8 cellular contexts compared by ENCODE assay signal in the genomic region with DNA sequence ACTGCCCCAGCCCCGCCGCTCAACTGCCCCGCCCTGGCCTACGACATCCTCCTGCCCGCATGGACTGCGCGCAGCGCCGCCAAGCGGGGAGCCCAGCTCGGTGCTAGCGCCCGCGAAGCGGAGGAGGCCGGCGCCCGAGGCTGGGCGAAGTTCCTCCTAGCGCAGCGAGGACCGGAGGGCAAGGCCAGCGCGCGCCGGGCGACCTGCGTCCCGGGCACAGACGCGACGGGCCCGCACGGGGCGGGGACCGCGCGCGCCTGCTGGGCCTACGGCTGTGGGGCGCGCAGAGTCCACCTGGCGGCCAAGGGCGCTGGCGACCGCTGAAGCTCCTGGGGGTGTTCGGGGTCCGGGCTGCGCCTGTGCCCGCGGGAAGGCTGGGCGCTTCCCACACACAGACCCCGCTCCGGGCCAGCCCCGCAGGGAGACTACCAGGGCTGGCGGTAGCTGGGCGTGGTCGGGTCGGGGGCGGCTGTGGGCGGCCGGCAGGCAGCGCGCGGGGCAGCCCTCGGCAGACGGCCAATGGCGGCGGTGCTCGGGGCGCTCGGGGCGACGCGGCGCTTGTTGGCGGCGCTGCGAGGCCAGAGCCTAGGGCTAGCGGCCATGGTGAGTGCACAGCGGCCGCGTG. TPM values are rescaled to one million over a fixed set of nuclear protein-coding genes. Genes with fewer than 3 reads are reported as not detected.
DNase-seq lines count a peak whose midpoint lies in the region; ATAC-seq and TF ChIP-seq lines count a peak whose summit lies in the region.

Gene PCBD2, plus strand, starts transcription at position 511 of the 625 bp plus-strand sequence. Its CDS starts 9 bp downstream, at position 520.

- H3K4me3 ChIP-seq in LNCaP clone FGC (ENCODE audit: low read depth, low read length): peak within 1 kb of the TSS; percentile 81

- no peaks in the 10 kb centered on the region for H3K36me3 ChIP-seq in ES-I3 (ENCODE audit: insufficient read depth, low read length)

- peak; percentile 91 for TF ChIP-seq CTCF in LNCaP clone FGC (IDR thresholded peaks at IDR 0.05; ENCODE audit: control insufficient read depth, extremely low read depth, insufficient read depth)

- H3K9ac ChIP-seq in ES-I3 (ENCODE audit: low read depth, low read length): peak within 1 kb of the TSS; percentile 95

- DNase-seq in H4 (ENCODE audit: low spot score) (peak; percentile 88), LNCaP clone FGC (ENCODE audit: low read depth) (peak; percentile 73), RPMI8226 (peak; percentile 96), fibroblast of peridontal ligament (ENCODE audit: extremely low read depth) (peak; percentile 78)
- peak; percentile 84 to 86 for DNase-seq in activated T-helper 1 cell treated with anti-CD3 and anti-CD28 coated beads, Interleukin-2, amount 50 U/mL, for 16 hours (ENCODE audit: low read depth in 1 of 2, low spot score in 1 of 2)
- peak; percentile 94 for DNase-seq in natural killer cell treated with Interleukin-12 subunit alpha and Interleukin-12 subunit beta and Interleukin-15 and Interleukin-18, amount 100 ng/mL, for 72 hours (ENCODE audit: low spot score)
- peak; percentile 91 for DNase-seq in stimulated activated naive CD4-positive, alpha-beta T cell treated with Interleukin-2 at 50 U/mL for 16 hours (lab: John Stamatoyannopoulos, UW)

- H3K4me1 Mint-ChIP-seq in natural killer cell treated with Interleukin-12 subunit alpha and Interleukin-12 subunit beta and Interleukin-15 and Interleukin-18, amount 100 ng/mL, for 72 hours (ENCODE audit: low read depth in 2 of 2): peaks cover 0 to 5% of the 10 kb centered on the region in 2 donors

- H3K27ac Mint-ChIP-seq in natural killer cell treated with Interleukin-12 subunit alpha and Interleukin-12 subunit beta and Interleukin-15 and Interleukin-18, amount 100 ng/mL, for 72 hours: peak within 1 kb of the TSS; percentile 89 to 95

- H3K9me3 Mint-ChIP-seq in natural killer cell treated with Interleukin-12 subunit alpha and Interleukin-12 subunit beta and Interleukin-15 and Interleukin-18, amount 100 ng/mL, for 72 hours: no peaks in the 10 kb centered on the region

- peak within 1 kb of the TSS; percentile 88 for H3K4me3 Mint-ChIP-seq in natural killer cell treated with Interleukin-12 subunit alpha and Interleukin-12 subunit beta and Interleukin-15 and Interleukin-18, amount 100 ng/mL, for 72 hours

- H3K36me3 Mint-ChIP-seq in natural killer cell treated with Interleukin-12 subunit alpha and Interleukin-12 subunit beta and Interleukin-15 and Interleukin-18, amount 100 ng/mL, for 72 hours: peaks cover 3% of the 10 kb centered on the region

- H3K9me3 ChIP-seq in ES-I3 (ENCODE audit: control insufficient read depth, insufficient read depth, low read length): no peaks in the 10 kb centered on the region

- peaks cover 4% of the 10 kb centered on the region; the same call in 1 of the 2 replicates for H3K4me1 ChIP-seq in ES-I3 (ENCODE audit: insufficient read depth, low read length)

- H3K27me3 Mint-ChIP-seq in natural killer cell treated with Interleukin-12 subunit alpha and Interleukin-12 subunit beta and Interleukin-15 and Interleukin-18, amount 100 ng/mL, for 72 hours: no peaks in the 10 kb centered on the region

- ATAC-seq in natural killer cell treated with Interleukin-12 subunit alpha and Interleukin-12 subunit beta and Interleukin-15 and Interleukin-18, amount 100 ng/mL, for 72 hours: peak; percentile 94 to 96

RNA-seq across cellular contexts. Expression of gene PCBD2, which starts in this region (rescaled TPM):
- 7.6 and 9.9 TPM in 2 replicates for total RNA-seq in H4 (2014; rRNA removed; shearing (Covaris generic))
- total RNA-seq in natural killer cell treated with Interleukin-12 subunit alpha and Interleukin-12 subunit beta and Interleukin-15 and Interleukin-18, amount 100 ng/mL, for 72 hours: 10 to 100 TPM; 10.5 to 15.7 TPM

Comparison
In these comparisons a context has a peak if more than half of its experiments do, and no peak if none do; other contexts are left out.
1. Peak in every context shown above with its lines: DNase-seq, ATAC-seq and H3K4me3 ChIP-seq.